In the genomic region with DNA sequence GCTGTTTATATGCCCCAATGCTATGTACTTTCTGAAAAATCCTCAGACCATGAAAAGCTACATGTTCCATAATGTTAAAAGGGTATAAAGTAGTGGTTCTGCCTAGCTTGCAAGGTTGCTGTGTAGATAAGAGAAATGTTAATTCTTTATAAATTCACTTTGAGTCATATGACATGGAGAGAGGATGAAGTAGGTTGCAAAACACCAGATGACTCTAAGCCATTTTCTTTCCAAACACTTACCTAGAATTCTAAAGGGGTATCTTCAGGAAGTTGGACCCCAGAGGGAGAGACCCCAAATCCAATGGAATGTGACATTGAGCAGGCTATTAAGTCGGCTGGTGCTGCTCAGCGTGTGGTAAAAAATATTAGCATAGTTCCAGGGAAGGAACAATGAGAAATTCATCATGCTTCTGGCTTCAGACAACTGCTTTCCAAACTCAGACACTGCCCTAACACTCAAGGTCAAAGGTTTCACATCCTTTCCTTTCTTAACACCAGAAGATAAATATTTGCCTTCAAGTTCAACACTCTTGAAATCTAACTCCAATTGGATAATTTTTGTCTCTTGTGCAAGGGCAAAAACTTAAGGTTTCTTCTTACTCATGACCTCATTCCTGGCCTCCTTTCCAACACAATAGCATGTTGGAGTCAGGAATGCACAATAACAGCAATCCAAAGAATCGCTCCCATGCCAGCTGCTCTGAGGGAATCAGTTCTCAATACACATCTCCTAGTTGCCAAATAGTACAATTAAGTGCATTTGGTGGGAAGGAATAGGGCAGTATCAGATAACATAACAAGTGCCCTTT, we compare ENCODE assay signal across 10 cellular contexts.
DNase-seq lines count a peak whose midpoint lies in the region; ATAC-seq and TF ChIP-seq lines count a peak whose summit lies in the region.
"Had no signal": no experiment of that assay in that cellular context is flagged by ENCODE, and none has a peak within 500 bp of the region (broad histone marks: within the 10 kb centered on the region; RNA-seq: fewer than 3 reads in every experiment).

No MANE protein-coding gene starts in this region.

- TF ChIP-seq CTCF in HFF-Myc (IDR thresholded peaks at IDR 0.05; ENCODE audit: low read depth, low read length, missing control alignments) = no peak

- ATAC-seq in stimulated activated memory B cell treated with anti-CD40 and anti-IgM and Interleukin-4, amounts not matched to agents 10 μg/mL and 1 μg/mL and 100 μg/mL, for 72 hours = no peak
- no peak for ATAC-seq in HG03095 (IDR thresholded peaks at IDR 0.05; ENCODE audit: unreplicated experiment)

- DNase-seq in HFF-Myc (ENCODE audit: extremely low read depth, low read depth) (peak; percentile 39), astrocyte of the hippocampus (ENCODE audit: low read depth, low spot score) (peak; percentile 86), iPS-NIHi11 (ENCODE audit: low spot score) (peak; percentile 42), HuH-7.5 (ENCODE audit: low spot score) (no peak), DMS153 treated with DMSO at 0.1 percent for 48 hours (lab: John Stamatoyannopoulos, UW; ENCODE audit: unreplicated experiment) (no peak), NCI-H187 treated with DMSO at 0.1 percent for 48 hours (lab: John Stamatoyannopoulos, UW) (no peak)
- DNase-seq: activated CD4-positive, alpha-beta T cell treated with anti-CD3 and anti-CD28 coated beads for 48 hours had no signal

- H3K4me1 Mint-ChIP-seq in stimulated activated memory B cell treated with anti-CD40 and anti-IgM and Interleukin-4, amounts not matched to agents 10 μg/mL and 1 μg/mL and 100 μg/mL, for 72 hours = peaks cover 77% of the 10 kb centered on the region

- H3K4me3 ChIP-seq in HFF-Myc (replicated peaks; ENCODE audit: low read depth, low read length) = no peak overlapping the region
- H3K4me3 ChIP-seq: tibial artery had no signal

- no peaks in the 10 kb centered on the region for H3K9me3 Mint-ChIP-seq in stimulated activated memory B cell treated with anti-CD40 and anti-IgM and Interleukin-4, amounts not matched to agents 10 μg/mL and 1 μg/mL and 100 μg/mL, for 72 hours

- peak overlapping the region; percentile 69 for H3K27ac Mint-ChIP-seq in stimulated activated memory B cell treated with anti-CD40 and anti-IgM and Interleukin-4, amounts not matched to agents 10 μg/mL and 1 μg/mL and 100 μg/mL, for 72 hours

- H3K27me3 Mint-ChIP-seq in stimulated activated memory B cell treated with anti-CD40 and anti-IgM and Interleukin-4, amounts not matched to agents 10 μg/mL and 1 μg/mL and 100 μg/mL, for 72 hours = no peaks in the 10 kb centered on the region

- no peak overlapping the region for H3K4me3 Mint-ChIP-seq in stimulated activated memory B cell treated with anti-CD40 and anti-IgM and Interleukin-4, amounts not matched to agents 10 μg/mL and 1 μg/mL and 100 μg/mL, for 72 hours

- peaks cover 20% of the 10 kb centered on the region for H3K36me3 Mint-ChIP-seq in stimulated activated memory B cell treated with anti-CD40 and anti-IgM and Interleukin-4, amounts not matched to agents 10 μg/mL and 1 μg/mL and 100 μg/mL, for 72 hours

Comparison
In these comparisons a context has a peak if more than half of its experiments do, and no peak if none do; other contexts are left out.
1. DNase-seq: peak in HFF-Myc (single experiment), astrocyte of the hippocampus (single experiment) and iPS-NIHi11 (single experiment); none in HuH-7.5 (single experiment), DMS153 treated with DMSO at 0.1 percent for 48 hours (single experiment) and NCI-H187 treated with DMSO at 0.1 percent for 48 hours (single experiment).